Comparison of ENCODE assay signal across 8 cellular contexts in genomic region chr19:40529093-40529954, GRCh38.
DNase-seq lines count a peak whose midpoint lies in the region; ATAC-seq and TF ChIP-seq lines count a peak whose summit lies in the region.

No MANE protein-coding gene starts in this region.

- H3K4me1 ChIP-seq in HUES6 (ENCODE audit: control insufficient read depth, insufficient read depth, low read length) (peaks cover 8% of the 10 kb centered on the region; the same call in 1 of the 2 replicates), NT2/D1 (ENCODE audit: insufficient read depth, insufficient read length) (peaks cover 7% of the 10 kb centered on the region)

- H3K36me3 ChIP-seq in GM06990 (ENCODE audit: control insufficient read depth, insufficient read depth, low read length) (no peaks in the 10 kb centered on the region), HUES6 (ENCODE audit: control insufficient read depth, insufficient read depth, low read length) (no peaks in the 10 kb centered on the region), NT2/D1 (ENCODE audit: insufficient read depth, insufficient read length, low read length) (no peaks in the 10 kb centered on the region)

- H3K4me3 ChIP-seq in GM06990 (replicated peaks; ENCODE audit: low read depth, low read length), result peak overlapping the region; percentile 50
- peak overlapping the region; percentile 57 for H3K4me3 ChIP-seq in HUES6 (ENCODE audit: low read depth, low read length)
- peak overlapping the region; percentile 15 for H3K4me3 ChIP-seq in NT2/D1 (ENCODE audit: insufficient read length, low read depth)

- no peak for ATAC-seq in HG02884 (IDR thresholded peaks at IDR 0.05; ENCODE audit: unreplicated experiment)

- DNase-seq in GM06990 (ENCODE audit: extremely low read depth, insufficient read length) (peak; percentile 89), NT2/D1 (ENCODE audit: low read depth, low spot score) (peak; percentile 56), epidermal melanocyte (ENCODE audit: insufficient read length, low spot score) (peak; percentile 99), middle frontal gyrus (ENCODE audit: extremely low spot score, low spot score) (peak; percentile 81)
- peak; percentile 99 for DNase-seq in activated CD8-positive, alpha-beta memory T cell treated with anti-CD3 and anti-CD28 coated beads, Interleukin-2, amount 50 U/mL, for 48 hours
- DNase-seq in stimulated activated CD8-positive, alpha-beta memory T cell treated with anti-CD3 and anti-CD28 coated beads, Interleukin-15, amount 100 ng/mL, for 24 hours (ENCODE audit: low read depth), result peak; percentile 91

- peak; percentile 95 for TF ChIP-seq CTCF in GM06990 (IDR thresholded peaks at IDR 0.05; ENCODE audit: insufficient read depth, low read length, poor library complexity, severe bottlenecking)

- H3K27me3 ChIP-seq in GM06990 (replicated peaks; ENCODE audit: control insufficient read depth, insufficient read depth, low read length) (no peaks in the 10 kb centered on the region; the same call in 1 of the 2 replicates), HUES6 (ENCODE audit: control insufficient read depth, insufficient read depth, low read length) (peaks cover 23% of the 10 kb centered on the region), NT2/D1 (ENCODE audit: insufficient read depth, insufficient read length) (peaks cover 4% of the 10 kb centered on the region)

- H3K27ac ChIP-seq in HUES6 (ENCODE audit: low read depth, low read length), result no peak overlapping the region

- no peaks in the 10 kb centered on the region for H3K9me3 ChIP-seq in HUES6 (ENCODE audit: control insufficient read depth, insufficient read depth, low read depth, low read length)
- no peaks in the 10 kb centered on the region for H3K9me3 ChIP-seq in NT2/D1 (ENCODE audit: insufficient read depth, low read length)

- H3K9ac ChIP-seq in HUES6 (ENCODE audit: low read length), result no peak overlapping the region
- H3K9ac ChIP-seq in NT2/D1 (ENCODE audit: insufficient read length, low read depth), result peak overlapping the region; percentile 50
